8 cellular contexts compared by ENCODE assay signal in genomic region chr19:32691952-32692726, GRCh38. TPM values are rescaled to one million over a fixed set of nuclear protein-coding genes. Genes with fewer than 3 reads are reported as not detected.
DNase-seq lines count a peak whose midpoint lies in the region; ATAC-seq and TF ChIP-seq lines count a peak whose summit lies in the region.

No MANE protein-coding gene starts in this region.

- H3K27ac Mint-ChIP-seq in activated B cell treated with CpG ODN at 0.5 μM for 24 hours, result peak overlapping the region; percentile 66

- peaks cover 10% of the 10 kb centered on the region; the same call in 1 of the 2 replicates for H4K20me1 ChIP-seq in GM23248 (ENCODE audit: insufficient read depth)
- no peaks in the 10 kb centered on the region for H4K20me1 ChIP-seq in Karpas-422 (ENCODE audit: insufficient read depth, low read depth, low read length)

- peak overlapping the region; percentile 80 for H3K4me3 ChIP-seq in GM23248
- H3K4me3 ChIP-seq in Karpas-422 (ENCODE audit: low read length), result peak overlapping the region; percentile 70
- H3K4me3 ChIP-seq in coronary artery, result peak overlapping the region; percentile 81

- in situ Hi-C loops in GM23248 (cut with MboI), result no loop called here

- H3K27ac ChIP-seq in GM23248, result peak overlapping the region; percentile 74
- peak overlapping the region; percentile 62 for H3K27ac ChIP-seq in Karpas-422 (ENCODE audit: low read length)
- peak overlapping the region; percentile 61 to 88 for H3K27ac ChIP-seq in coronary artery

- H3K4me2 ChIP-seq in GM23248 (ENCODE audit: unreplicated experiment), result peak overlapping the region; percentile 98
- peak overlapping the region; percentile 70 for H3K4me2 ChIP-seq in Karpas-422 (ENCODE audit: low read depth, low read length, poor library complexity, severe bottlenecking)

- CTCF ChIA-PET in activated B cell treated with CpG ODN at 0.5 μM for 24 hours (lab: Charles Lee), result no interaction called here

- H2AFZ ChIP-seq in GM23248, result peak overlapping the region; percentile 77
- peak overlapping the region; percentile 77; the same call in 1 of the 2 replicates for H2AFZ ChIP-seq in Karpas-422 (ENCODE audit: low read length)

- POLR2A ChIA-PET in activated B cell treated with CpG ODN at 0.5 μM for 24 hours (lab: Charles Lee), result interaction anchor here (0.8 to 1.4 kb wide), 7 partner anchors 14 to 389 kb away, joined by 3 to 28 read pairs (median 4); partner anchors contain the start of genes ANKRD27, DPY19L3, GPATCH1 and RGS9BP

- TF ChIP-seq CTCF in activated B cell treated with CpG ODN at 0.5 μM for 24 hours (IDR thresholded peaks at IDR 0.05) (no peak), coronary artery (IDR thresholded peaks at IDR 0.05) (no peak)

- H3K36me3 Mint-ChIP-seq in activated B cell treated with CpG ODN at 0.5 μM for 24 hours (ENCODE audit: low read depth), result peaks cover 2% of the 10 kb centered on the region

- peak overlapping the region; percentile 91 for H3K9ac ChIP-seq in GM23248
- peak overlapping the region; percentile 94 for H3K9ac ChIP-seq in Karpas-422 (ENCODE audit: low read length)

- peak overlapping the region; percentile 85 for H3K4me3 Mint-ChIP-seq in activated B cell treated with CpG ODN at 0.5 μM for 24 hours

- H3K36me3 ChIP-seq in GM23248 (ENCODE audit: low read depth), result no peaks in the 10 kb centered on the region
- H3K36me3 ChIP-seq in Karpas-422 (ENCODE audit: insufficient read depth, low read length), result peaks cover 9% of the 10 kb centered on the region

- peaks cover 16% of the 10 kb centered on the region for H3F3A ChIP-seq in GM23248 (ENCODE audit: insufficient read depth)

- intact Hi-C loops in activated B cell treated with CpG ODN at 0.5 μM for 24 hours (cut with micrococcal nuclease), result loop anchor here (1.0 to 5.0 kb wide), 4 partner anchors 17 to 345 kb away; partner anchors contain the start of genes ANKRD27, CEP89, FAAP24 and PDCD5
- intact Hi-C loops in left colon (cut with DNase I, micrococcal nuclease), result no loop called here

- H3K79me2 ChIP-seq in GM23248 (ENCODE audit: insufficient read depth) (peaks cover 57% of the 10 kb centered on the region), Karpas-422 (ENCODE audit: low read length) (peaks cover 48% of the 10 kb centered on the region)

- WGBS in GM23248 (ENCODE audit: low coverage in 1 of 2, low lambda C conversion rate in 2 of 2, missing lambda C conversion rate in 2 of 2), 2 experiments, result 1% methylated on average over 69 to 85 of the region's 93 CpGs

- H3K27me3 ChIP-seq in GM23248 (replicated peaks; ENCODE audit: insufficient read depth), result no peaks in the 10 kb centered on the region
- no peaks in the 10 kb centered on the region for H3K27me3 ChIP-seq in Karpas-422 (ENCODE audit: low read length)

- H3K9me3 Mint-ChIP-seq in activated B cell treated with CpG ODN at 0.5 μM for 24 hours, result no peaks in the 10 kb centered on the region

- DNase-seq in DMS 273 (lab: John Stamatoyannopoulos, UW; ENCODE audit: unreplicated experiment) (peak; percentile 73), DMS 273 treated with DMSO at 0.1 percent for 48 hours (lab: John Stamatoyannopoulos, UW) (no peak), GM23248 (peak; percentile 86), Karpas-422 (peak; percentile 82), activated B cell treated with CpG ODN at 0.5 μM for 24 hours (no peak), coronary artery (ENCODE audit: low spot score) (peak; percentile 79), left colon (peak; percentile 56 to 70)
- peak; percentile 64 to 66 for DNase-seq in stimulated activated CD4-positive, alpha-beta T cell treated with anti-CD3 and anti-CD28 coated beads, Interleukin-2, amount 100 ng/mL, for 24 hours

- H3K9me3 ChIP-seq in GM23248 (ENCODE audit: low read depth) (no peaks in the 10 kb centered on the region), Karpas-422 (ENCODE audit: low read length) (no peaks in the 10 kb centered on the region)

- peaks cover 29% of the 10 kb centered on the region for H3K4me1 ChIP-seq in GM23248 (ENCODE audit: insufficient read depth)
- peaks cover 32% of the 10 kb centered on the region for H3K4me1 ChIP-seq in Karpas-422 (ENCODE audit: low read length)

- no peaks in the 10 kb centered on the region for H3K27me3 Mint-ChIP-seq in activated B cell treated with CpG ODN at 0.5 μM for 24 hours

- H3K9me2 ChIP-seq in GM23248 (ENCODE audit: insufficient read depth) (no peaks in the 10 kb centered on the region), Karpas-422 (replicated peaks; ENCODE audit: insufficient read depth, low read length) (no peaks in the 10 kb centered on the region)

- peak; percentile 62 for ATAC-seq in activated B cell treated with CpG ODN at 0.5 μM for 24 hours (ENCODE audit: low read depth)
- ATAC-seq in left colon, result peak; percentile 76

- peaks cover 42% of the 10 kb centered on the region for H3K4me1 Mint-ChIP-seq in activated B cell treated with CpG ODN at 0.5 μM for 24 hours

RNA-seq across cellular contexts. Expression of gene NUDT19, which starts 0.5 kb away (rescaled TPM):
- total RNA-seq in GM23248 (2014; rRNA removed; shearing (Covaris generic)), result 18.0 and 19.5 TPM in 2 replicates
- 25.1 and 28.1 TPM in 2 replicates for polyA plus RNA-seq in GM23248 (2016; fragmentation: Nextera tagmentation; extraction: Ambion mirVana)
- total RNA-seq in Karpas-422 (2014; rRNA removed; shearing (Covaris generic); ENCODE audit: low replicate concordance), result 17.0 and 19.6 TPM in 2 replicates
- total RNA-seq in activated B cell treated with CpG ODN at 0.5 μM for 24 hours, result 8.5 and 9.0 TPM in 2 replicates
- 10 to 100 TPM; 16.6 to 17.1 TPM for total RNA-seq in left colon

RNA-seq across cellular contexts. Expression of gene RGS9BP, which starts 16.5 kb away (rescaled TPM):
- total RNA-seq in GM23248 (2014; rRNA removed; shearing (Covaris generic)), result under 0.01 and 0.22 TPM in 2 replicates
- 0.08 TPM in 1 of 2 replicates, not detected in the other for polyA plus RNA-seq in GM23248 (2016; fragmentation: Nextera tagmentation; extraction: Ambion mirVana)
- total RNA-seq in Karpas-422 (2014; rRNA removed; shearing (Covaris generic); ENCODE audit: low replicate concordance), result 0.87 TPM in 1 of 2 replicates, not detected in the other
- total RNA-seq in activated B cell treated with CpG ODN at 0.5 μM for 24 hours (not detected in 2 replicates), left colon (under 1 TPM; 0.09 to 0.11 TPM)

RNA-seq across cellular contexts. Expression of gene ANKRD27, which starts 17.2 kb away (rescaled TPM):
- total RNA-seq in GM23248 (2014; rRNA removed; shearing (Covaris generic)), result 19.0 and 27.5 TPM in 2 replicates
- 16.5 and 17.9 TPM in 2 replicates for polyA plus RNA-seq in GM23248 (2016; fragmentation: Nextera tagmentation; extraction: Ambion mirVana)
- 35.0 and 48.1 TPM in 2 replicates for total RNA-seq in Karpas-422 (2014; rRNA removed; shearing (Covaris generic); ENCODE audit: low replicate concordance)
- total RNA-seq in activated B cell treated with CpG ODN at 0.5 μM for 24 hours (33.1 and 44.7 TPM in 2 replicates), left colon (10 to 100 TPM; 35.7 to 38.2 TPM)

RNA-seq across cellular contexts. Expression of gene TDRD12, which starts 27.4 kb away (rescaled TPM):
- total RNA-seq in GM23248 (2014; rRNA removed; shearing (Covaris generic)), result 0.22 TPM in 1 of 2 replicates, not detected in the other
- 0.09 and 0.16 TPM in 2 replicates for polyA plus RNA-seq in GM23248 (2016; fragmentation: Nextera tagmentation; extraction: Ambion mirVana)
- not detected in 2 replicates for total RNA-seq in Karpas-422 (2014; rRNA removed; shearing (Covaris generic); ENCODE audit: low replicate concordance)
- total RNA-seq in activated B cell treated with CpG ODN at 0.5 μM for 24 hours (1.1 and 1.2 TPM in 2 replicates), left colon (under 1 TPM; 0.06 TPM)

Comparison
In these comparisons a context has a peak if more than half of its experiments do, and no peak if none do; other contexts are left out.
1. DNase-seq: peak in DMS 273 (single experiment), GM23248 (single experiment), Karpas-422 (single experiment), coronary artery (single experiment), left colon (2 of 2) and stimulated activated CD4-positive, alpha-beta T cell treated with anti-CD3 and anti-CD28 coated beads, Interleukin-2, amount 100 ng/mL, for 24 hours (2 of 2); none in DMS 273 treated with DMSO at 0.1 percent for 48 hours (single experiment) and activated B cell treated with CpG ODN at 0.5 μM for 24 hours (single experiment).
2. Peak in every context shown above with its lines, with median percentiles within 50 percentile points of each other: H3K27ac ChIP-seq and H3K4me3 ChIP-seq.